Comparison of ENCODE assay signal across 12 cellular contexts in genomic region chr2:206855585-206856433, GRCh38.
"Had no signal": no experiment of that assay in that cellular context is flagged by ENCODE, and none has a peak within 500 bp of the region (broad histone marks: within the 10 kb centered on the region; RNA-seq: fewer than 3 reads in every experiment).

No MANE protein-coding gene starts in this region.

- H3K36me3 ChIP-seq: esophagus squamous epithelium, pancreas had no signal

- H3K4me3 ChIP-seq: esophagus squamous epithelium, pancreas had no signal

- H3K4me1 Mint-ChIP-seq: neural crest cell had no signal

- H3K9me3 Mint-ChIP-seq: activated naive CD4-positive, alpha-beta T cell treated with anti-CD3 and anti-CD28 coated beads, Interleukin-2, amount 50 U/mL, for 24 hours; neural crest cell; stimulated activated effector memory CD8-positive, alpha-beta T cell treated with anti-CD3 and anti-CD28 coated beads, Interleukin-12 subunit alpha, Interleukin-12 subunit beta, amount 100 ng/mL, for 72 hours; type B pancreatic cell had no signal

- H3K27ac ChIP-seq: esophagus squamous epithelium, pancreas had no signal

- H3K27me3 Mint-ChIP-seq: activated naive CD4-positive, alpha-beta T cell treated with anti-CD3 and anti-CD28 coated beads, Interleukin-2, amount 50 U/mL, for 24 hours; type B pancreatic cell had no signal

- H3K36me3 Mint-ChIP-seq: activated naive CD4-positive, alpha-beta T cell treated with anti-CD3 and anti-CD28 coated beads, Interleukin-2, amount 50 U/mL, for 24 hours; stimulated activated effector memory CD8-positive, alpha-beta T cell treated with anti-CD3 and anti-CD28 coated beads, Interleukin-12 subunit alpha, Interleukin-12 subunit beta, amount 100 ng/mL, for 72 hours; type B pancreatic cell had no signal

- H3K27me3 ChIP-seq: esophagus squamous epithelium, pancreas had no signal

- DNase-seq: activated CD4-positive, CD25-positive, alpha-beta regulatory T cell; esophagus squamous epithelium; pancreas; retina; T-helper 2 cell had no signal

- H3K9me3 ChIP-seq: esophagus squamous epithelium, pancreas had no signal

- FAIRE-seq: frontal cortex, keratinocyte, pancreas, TTC549 had no signal

- H3K4me3 Mint-ChIP-seq: activated naive CD4-positive, alpha-beta T cell treated with anti-CD3 and anti-CD28 coated beads, Interleukin-2, amount 50 U/mL, for 24 hours; neural crest cell; stimulated activated effector memory CD8-positive, alpha-beta T cell treated with anti-CD3 and anti-CD28 coated beads, Interleukin-12 subunit alpha, Interleukin-12 subunit beta, amount 100 ng/mL, for 72 hours; type B pancreatic cell had no signal

- H3K27ac Mint-ChIP-seq: activated naive CD4-positive, alpha-beta T cell treated with anti-CD3 and anti-CD28 coated beads, Interleukin-2, amount 50 U/mL, for 24 hours; stimulated activated effector memory CD8-positive, alpha-beta T cell treated with anti-CD3 and anti-CD28 coated beads, Interleukin-12 subunit alpha, Interleukin-12 subunit beta, amount 100 ng/mL, for 72 hours; type B pancreatic cell had no signal

- H3K4me1 ChIP-seq: esophagus squamous epithelium, pancreas had no signal
